ENCODE assay signal across 11 cellular contexts in genomic region chr3:8499181-8499611, GRCh38. TPM values are rescaled to one million over a fixed set of nuclear protein-coding genes. Genes with fewer than 3 reads are reported as not detected.
DNase-seq lines count a peak whose midpoint lies in the region; ATAC-seq and TF ChIP-seq lines count a peak whose summit lies in the region.
"Had no signal": no experiment of that assay in that cellular context is flagged by ENCODE, and none has a peak within 500 bp of the region (broad histone marks: within the 10 kb centered on the region; RNA-seq: fewer than 3 reads in every experiment).

No MANE protein-coding gene starts in this region.

- POLR2A ChIA-PET in RWPE1 (lab: Yijun Ruan, JAX; ENCODE audit: low non-redundant PET): no interaction called here

- peak overlapping the region; percentile 81 for H3K27ac Mint-ChIP-seq in mesothelial cell of epicardium
- H3K27ac Mint-ChIP-seq: B cell; T-helper 1 cell treated with Interleukin-12 subunit alpha and Interleukin-12 subunit beta and Interleukin-4 antibody, amounts not matched to agents 30 μg/mL and 1 μg/mL, for 36 hours had no signal

- peaks cover 47% of the 10 kb centered on the region for H3K4me1 Mint-ChIP-seq in mesothelial cell of epicardium

- H3K36me3 Mint-ChIP-seq in mesothelial cell of epicardium: no peaks in the 10 kb centered on the region
- H3K36me3 Mint-ChIP-seq: activated naive CD4-positive, alpha-beta T cell treated with anti-CD3 and anti-CD28 coated beads, Interleukin-2, amount 50 U/mL, for 24 hours had no signal

- H3K27me3 Mint-ChIP-seq in mesothelial cell of epicardium (ENCODE audit: low read depth): no peaks in the 10 kb centered on the region
- H3K27me3 Mint-ChIP-seq: B cell had no signal

- CTCF ChIA-PET in RWPE1 (lab: Yijun Ruan, JAX): no interaction called here

- H3K9me3 Mint-ChIP-seq in mesothelial cell of epicardium: no peaks in the 10 kb centered on the region
- H3K9me3 Mint-ChIP-seq: activated naive CD4-positive, alpha-beta T cell treated with anti-CD3 and anti-CD28 coated beads, Interleukin-2, amount 50 U/mL, for 24 hours; T-helper 1 cell treated with Interleukin-12 subunit alpha and Interleukin-12 subunit beta and Interleukin-4 antibody, amounts not matched to agents 30 μg/mL and 1 μg/mL, for 36 hours had no signal

- TF ChIP-seq CTCF in mesothelial cell of epicardium (IDR thresholded peaks at IDR 0.05; ENCODE audit: unreplicated experiment): no peak
- TF ChIP-seq CTCF in WERI-Rb-1 (IDR thresholded peaks at IDR 0.05; ENCODE audit: low read depth, low read length): no peak
- TF ChIP-seq CTCF in RWPE1 (conservative IDR thresholded peaks at IDR 0.05; ENCODE audit: low read depth): no peak

- DNase-seq in COR-L47 (lab: John Stamatoyannopoulos, UW): peak; percentile 36
- DNase-seq in NCI-H345 treated with DMSO at 0.1 percent for 48 hours (lab: John Stamatoyannopoulos, UW; ENCODE audit: unreplicated experiment): peak; percentile 18
- DNase-seq in epithelial cell of prostate (ENCODE audit: low read depth, low spot score): no peak
- no peak for DNase-seq in mesothelial cell of epicardium (ENCODE audit: low spot score in 2 of 2, unreplicated experiment in 2 of 2)
- no peak for DNase-seq in WERI-Rb-1
- DNase-seq in RWPE1 (ENCODE audit: low spot score): no peak
- no peak for DNase-seq in HK-2 (ENCODE audit: unreplicated experiment)

- ATAC-seq in GM21723 (IDR thresholded peaks at IDR 0.05; ENCODE audit: unreplicated experiment): no peak

- H3K27ac ChIP-seq in epithelial cell of prostate (peak overlapping the region; percentile 58), WERI-Rb-1 (no peak overlapping the region), RWPE1 (no peak overlapping the region)

- no peak overlapping the region for H3K4me3 Mint-ChIP-seq in mesothelial cell of epicardium
- H3K4me3 Mint-ChIP-seq: activated naive CD4-positive, alpha-beta T cell treated with anti-CD3 and anti-CD28 coated beads, Interleukin-2, amount 50 U/mL, for 24 hours; B cell; T-helper 1 cell treated with Interleukin-12 subunit alpha and Interleukin-12 subunit beta and Interleukin-4 antibody, amounts not matched to agents 30 μg/mL and 1 μg/mL, for 36 hours had no signal

- no peaks in the 10 kb centered on the region for H3K36me3 ChIP-seq in WERI-Rb-1

- no peak overlapping the region for H3K4me3 ChIP-seq in WERI-Rb-1 (ENCODE audit: low read depth, low read length)

- H3K9me3 ChIP-seq in WERI-Rb-1 (ENCODE audit: severe bottlenecking): no peaks in the 10 kb centered on the region

- no peaks in the 10 kb centered on the region for H3K27me3 ChIP-seq in WERI-Rb-1 (ENCODE audit: insufficient read depth, low read depth, severe bottlenecking)

RNA-seq across cellular contexts. Expression of gene LMCD1, which starts 2.4 kb away (rescaled TPM):
- total RNA-seq in mesothelial cell of epicardium: 20.8 to 24.2 TPM (median 22.4 TPM) in 3 replicates

Comparison
In these comparisons a context has a peak if more than half of its experiments do, and no peak if none do; other contexts are left out.
1. DNase-seq: peak in COR-L47 (single experiment) and NCI-H345 treated with DMSO at 0.1 percent for 48 hours (single experiment); none in epithelial cell of prostate (single experiment), mesothelial cell of epicardium (0 of 2), WERI-Rb-1 (single experiment), RWPE1 (single experiment) and HK-2 (single experiment).